ENCODE assay signal across 12 cellular contexts in genomic region chr7:107998660-107999480, GRCh38. TPM values are rescaled to one million over a fixed set of nuclear protein-coding genes. Genes with fewer than 3 reads are reported as not detected.
DNase-seq lines count a peak whose midpoint lies in the region; ATAC-seq, FAIRE-seq and TF ChIP-seq lines count a peak whose summit lies in the region.
"Had no signal": no experiment of that assay in that cellular context is flagged by ENCODE, and none has a peak within 500 bp of the region (broad histone marks: within the 10 kb centered on the region; RNA-seq: fewer than 3 reads in every experiment).

No MANE protein-coding gene starts in this region.

- dilution Hi-C loops in mammary epithelial cell (cut with HindIII; ENCODE audit: low sequenced_read_pairs) = no loop called here
- dilution Hi-C loops in keratinocyte (cut with MboI; ENCODE audit: extremely low pct_ligation_motif_present, low sequenced_read_pairs) = no loop called here

- H3K79me2 ChIP-seq in mammary epithelial cell (ENCODE audit: insufficient read depth, low read length) (peaks cover 46% of the 10 kb centered on the region), keratinocyte (ENCODE audit: control insufficient read depth, insufficient read depth, low read length) (peaks cover 10% of the 10 kb centered on the region)

- H3K27ac ChIP-seq in mammary epithelial cell (ENCODE audit: insufficient read depth, low read depth, low read length) (peak overlapping the region; percentile 47), keratinocyte (ENCODE audit: control insufficient read depth, insufficient read depth, low read length) (peak overlapping the region; percentile 42), spleen (peak overlapping the region in 5 of 8 donors; percentile 6 to 81 (median 74))

- H3K4me1 ChIP-seq in mammary epithelial cell (ENCODE audit: insufficient read depth, low read length) (peaks cover 78% of the 10 kb centered on the region), keratinocyte (ENCODE audit: control insufficient read depth, extremely low read depth, insufficient read depth, low read length) (peaks cover 61% of the 10 kb centered on the region), spleen (peaks cover 7 to 34% (median 29%) of the 10 kb centered on the region in 6 donors)

- no TSS peak for BruUV-seq in mammary epithelial cell (replicated peaks; lab: Mats Ljungman, UMichigan)

- in situ Hi-C loops in mammary epithelial cell (cut with MboI; ENCODE audit: low sequenced_read_pairs in 2 of 2) = no loop called here

- peak overlapping the region in 2 of 3 experiments; percentile 4 to 16 for H3K4me3 ChIP-seq in mammary epithelial cell (replicated peaks in 1 of 3; ENCODE audit: insufficient read depth in 1 of 3, low read depth in 2 of 3, low read length in 3 of 3)
- H3K4me3 ChIP-seq in keratinocyte (ENCODE audit: control insufficient read depth in 2 of 3, extremely low read depth in 1 of 3, insufficient read depth in 2 of 3, low read depth in 1 of 3, low read length in 3 of 3) = peak overlapping the region in 2 of 3 experiments; percentile 23 to 24
- peak overlapping the region in 2 of 8 donors; percentile 22 to 69 for H3K4me3 ChIP-seq in spleen

- CTCF ChIA-PET in mammary epithelial cell (lab: Charles Lee; ENCODE audit: low non-redundant PET) = interaction anchor here (0.6 to 0.8 kb wide), 2 partner anchors 26 to 147 kb away, joined by 3 read pairs; no protein-coding TSS in a partner anchor

- H3K36me3 ChIP-seq in mammary epithelial cell (ENCODE audit: insufficient read depth, low read length) (peaks cover 18% of the 10 kb centered on the region), keratinocyte (ENCODE audit: control insufficient read depth in 2 of 2, extremely low read depth in 1 of 2, insufficient read depth in 2 of 2, low read length in 2 of 2) (peaks cover 5 to 16% of the 10 kb centered on the region in 2 experiments), spleen (peaks cover 0 to 3% (median 0%) of the 10 kb centered on the region in 6 donors)

- no peaks in the 10 kb centered on the region for H3K9me1 ChIP-seq in keratinocyte (ENCODE audit: control insufficient read depth, extremely low read depth, insufficient read depth, low read length)

- H4K20me1 ChIP-seq in mammary epithelial cell (ENCODE audit: insufficient read depth, low read length) = no peaks in the 10 kb centered on the region
- no peaks in the 10 kb centered on the region for H4K20me1 ChIP-seq in keratinocyte (ENCODE audit: control insufficient read depth, extremely low read depth, insufficient read depth, low read length)

- peak overlapping the region; percentile 73 for H3K4me2 ChIP-seq in mammary epithelial cell (ENCODE audit: insufficient read depth, low read depth, low read length)
- peak overlapping the region; percentile 68 for H3K4me2 ChIP-seq in keratinocyte (ENCODE audit: control insufficient read depth, extremely low read depth, insufficient read depth, low read depth, low read length)

- no peak for TF ChIP-seq CTCF in mammary epithelial cell (conservative IDR thresholded peaks at IDR 0.05 in 1 of 2, IDR thresholded peaks at IDR 0.05 in 1 of 2; ENCODE audit: extremely low read depth in 1 of 2, insufficient read depth in 1 of 2, low read depth in 1 of 2, low read length in 2 of 2)
- TF ChIP-seq CTCF in keratinocyte (optimal IDR thresholded peaks at IDR 0.05 in 1 of 3, IDR thresholded peaks at IDR 0.05 in 1 of 3, conservative IDR thresholded peaks at IDR 0.05 in 1 of 3; ENCODE audit: extremely low read depth in 1 of 3, insufficient read depth in 2 of 3, low read length in 3 of 3) = no peak
- no peak for TF ChIP-seq CTCF in spleen (IDR thresholded peaks at IDR 0.05 in 8 of 11, conservative IDR thresholded peaks at IDR 0.05 in 3 of 11)

- DNase-seq in NCI-H69 (lab: John Stamatoyannopoulos, UW) (peak; percentile 43), mammary epithelial cell (peak; percentile 47), keratinocyte (ENCODE audit: low read depth, low spot score) (no peak), spleen (no peak), activated gamma-delta T cell treated with Interleukin-2 at 50 U/mL for 16 hours (no peak), SKM-1 (lab: John Stamatoyannopoulos, UW; ENCODE audit: unreplicated experiment) (no peak), putamen (ENCODE audit: low spot score) (no peak)
- DNase-seq: activated CD4-positive, alpha-beta memory T cell treated with anti-CD3 and anti-CD28 coated beads, Interleukin-2, amount 10 ng/mL, durations not matched to agents 7 days and 5 days; activated naive CD4-positive, alpha-beta T cell; NCI-H146 had no signal

- H3K27me3 ChIP-seq in mammary epithelial cell (ENCODE audit: insufficient read depth, low read length) = no peaks in the 10 kb centered on the region
- no peaks in the 10 kb centered on the region for H3K27me3 ChIP-seq in keratinocyte (ENCODE audit: control insufficient read depth, extremely low read depth, insufficient read depth, low read length)
- peaks cover 9 to 47% (median 34%) of the 10 kb centered on the region in 7 donors for H3K27me3 ChIP-seq in spleen (replicated peaks in 1 of 7)

- H2AFZ ChIP-seq in mammary epithelial cell (ENCODE audit: low read depth, low read length) (peak overlapping the region; percentile 6), keratinocyte (ENCODE audit: control insufficient read depth, low read length) (peak overlapping the region; percentile 27)

- peak; percentile 36 for FAIRE-seq in keratinocyte (lab: Jason Lieb, UNC)

- H3K9me3 ChIP-seq in mammary epithelial cell (replicated peaks; ENCODE audit: insufficient read depth, low read length) (no peaks in the 10 kb centered on the region), keratinocyte (ENCODE audit: control insufficient read depth, low read depth, low read length) (no peaks in the 10 kb centered on the region), spleen (no peaks in the 10 kb centered on the region)

- intact Hi-C loops in mammary epithelial cell (cut with micrococcal nuclease) = no loop called here
- intact Hi-C loops in spleen (cut with DNase I; ENCODE audit: low total_unique reads) = no loop called here

- H3K9ac ChIP-seq in mammary epithelial cell (ENCODE audit: insufficient read depth, low read length) = no peak overlapping the region
- H3K9ac ChIP-seq in keratinocyte (ENCODE audit: control insufficient read depth, extremely low read depth, insufficient read depth, low read length) = no peak overlapping the region

- ATAC-seq in HG02870 (IDR thresholded peaks at IDR 0.05; ENCODE audit: unreplicated experiment) = no peak
- ATAC-seq: natural killer cell treated with Interleukin-12 subunit alpha and Interleukin-12 subunit beta and Interleukin-15 and Interleukin-18, amount 100 ng/mL, for 72 hours had no signal

- 37% methylated on average over 3 of the region's 3 CpGs for WGBS in mammary epithelial cell (ENCODE audit: low coverage, missing lambda C conversion rate)
- WGBS in spleen, 5 donors = 74 to 88% (median 81%) methylated on average over 3 of the region's 3 CpGs

- no peak for TF ChIP-seq POLR2A in spleen (IDR thresholded peaks at IDR 0.05)

RNA-seq across cellular contexts. Expression of gene LAMB1, which starts 4.1 kb away (rescaled TPM):
- total RNA-seq in mammary epithelial cell (100 to 1,000 TPM; 219 to 285 TPM), spleen (100 to 1,000 TPM in 6 of 7 donors, 10 to 100 TPM in 1; 66.4 to 181 (median 149) TPM)
- polyA plus RNA-seq in mammary epithelial cell (76.2 TPM), keratinocyte (74.1 to 97.9 TPM (median 79.8 TPM) in 3 replicates), spleen (10 to 100 TPM; 51.4 to 74.8 (median 68.6) TPM)
- polyA minus RNA-seq in mammary epithelial cell (447 TPM), keratinocyte (210 to 345 TPM (median 248 TPM) in 3 replicates)
- polyA plus RNA-seq in keratinocyte (2011; ENCODE audit: low read depth) = 117 TPM
- 28.6 and 29.7 TPM in 2 replicates for polyA plus RNA-seq in keratinocyte (2011; cell fraction: cytosol; rRNA removed)
- 287 and 320 TPM in 2 replicates for polyA plus RNA-seq in keratinocyte (2011; cell fraction: nucleus; rRNA removed)
- polyA plus RNA-seq in keratinocyte (2012; ENCODE audit: low replicate concordance) = 26.0 and 98.2 TPM in 2 replicates
- 89.2 TPM for polyA minus RNA-seq in keratinocyte (2011; cell fraction: cytosol; rRNA and poly(A)+ RNA removed)
- 248 and 360 TPM in 2 replicates for polyA minus RNA-seq in keratinocyte (2011; cell fraction: nucleus; rRNA and poly(A)+ RNA removed)
- total RNA-seq: activated CD4-positive, alpha-beta memory T cell treated with anti-CD3 and anti-CD28 coated beads, Interleukin-2, amount 10 ng/mL, durations not matched to agents 7 days and 5 days; natural killer cell treated with Interleukin-12 subunit alpha and Interleukin-12 subunit beta and Interleukin-15 and Interleukin-18, amount 100 ng/mL, for 72 hours had no signal

Comparison
In these comparisons a context has a peak if more than half of its experiments do, and no peak if none do; other contexts are left out.
1. DNase-seq: peak in NCI-H69 (single experiment) and mammary epithelial cell (single experiment); none in keratinocyte (single experiment), spleen (single experiment), activated gamma-delta T cell treated with Interleukin-2 at 50 U/mL for 16 hours (single experiment), SKM-1 (single experiment) and putamen (single experiment).
2. Peak in every context shown above with its lines, with median percentiles within 50 percentile points of each other: H3K27ac ChIP-seq.